ENCODE assay signal across 11 cellular contexts in the genomic region with DNA sequence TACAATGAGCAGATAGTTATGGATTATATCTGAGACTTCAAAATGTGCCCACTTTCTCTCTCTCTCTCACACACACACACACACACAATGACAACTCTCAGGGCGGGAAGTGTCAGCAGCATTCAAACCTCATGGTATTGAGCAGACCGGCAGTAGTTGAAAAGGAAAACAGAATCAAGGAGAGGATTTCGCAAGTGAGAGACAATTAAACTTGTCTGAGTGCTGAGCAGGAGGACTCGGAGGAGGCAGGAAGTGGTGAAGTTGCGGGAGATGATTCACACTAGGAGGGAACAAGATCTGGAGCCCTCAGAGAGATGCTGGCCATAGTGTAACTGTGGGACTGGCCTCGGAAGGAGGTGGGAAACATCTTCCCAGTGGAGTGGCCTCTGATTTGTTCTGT.
DNase-seq lines count a peak whose midpoint lies in the region; ATAC-seq and TF ChIP-seq lines count a peak whose summit lies in the region.
"Had no signal": no experiment of that assay in that cellular context is flagged by ENCODE, and none has a peak within 500 bp of the region (broad histone marks: within the 10 kb centered on the region; RNA-seq: fewer than 3 reads in every experiment).

No MANE protein-coding gene starts in this region.

- CTCF ChIA-PET in AG04450 (lab: Charles Lee) = no interaction called here

- H3K27me3 ChIP-seq in AG04450 (ENCODE audit: control insufficient read depth, insufficient read depth, low read length) = no peaks in the 10 kb centered on the region
- H3K27me3 ChIP-seq: adrenal gland had no signal

- H3K27me3 Mint-ChIP-seq in activated T-cell treated with anti-CD3 and anti-CD28 coated beads, Interleukin-2, amount 50 U/mL, for 4 hours (ENCODE audit: low read depth) = no peaks in the 10 kb centered on the region
- H3K27me3 Mint-ChIP-seq: activated CD4-positive, alpha-beta T cell treated with anti-CD3 and anti-CD28 coated beads, Interleukin-2, amount 10 ng/mL, durations not matched to agents 24 days and 14 days had no signal

- no peaks in the 10 kb centered on the region for H3K36me3 Mint-ChIP-seq in activated T-cell treated with anti-CD3 and anti-CD28 coated beads, Interleukin-2, amount 50 U/mL, for 4 hours (ENCODE audit: insufficient read depth)

- H3K4me3 ChIP-seq in AG04450 (ENCODE audit: low read depth, low read length) = no peak overlapping the region
- H3K4me3 ChIP-seq in foreskin fibroblast (ENCODE audit: low read depth in 1 of 2, low read length in 2 of 2) = no peak overlapping the region
- H3K4me3 ChIP-seq: adrenal gland had no signal

- no peaks in the 10 kb centered on the region for H3K4me1 Mint-ChIP-seq in activated T-cell treated with anti-CD3 and anti-CD28 coated beads, Interleukin-2, amount 50 U/mL, for 4 hours (ENCODE audit: low read depth)
- H3K4me1 Mint-ChIP-seq: activated CD4-positive, alpha-beta T cell treated with anti-CD3 and anti-CD28 coated beads, Interleukin-2, amount 10 ng/mL, durations not matched to agents 24 days and 14 days had no signal

- H3K27ac ChIP-seq in AG04450 (ENCODE audit: low read depth, low read length) = no peak overlapping the region
- H3K27ac ChIP-seq: adrenal gland had no signal

- peaks cover 3% of the 10 kb centered on the region; the same call in 1 of the 2 replicates for H3K9me3 ChIP-seq in AG04450 (ENCODE audit: control insufficient read depth, insufficient read depth, low read length)
- H3K9me3 ChIP-seq: adrenal gland had no signal

- TF ChIP-seq CTCF in AG04450 (IDR thresholded peaks at IDR 0.05; ENCODE audit: low read depth, low read length) (no peak), foreskin fibroblast (IDR thresholded peaks at IDR 0.05; ENCODE audit: low read depth, low read length) (no peak)

- H3K4me3 Mint-ChIP-seq in activated T-cell treated with anti-CD3 and anti-CD28 coated beads, Interleukin-2, amount 50 U/mL, for 4 hours = no peak overlapping the region
- H3K4me3 Mint-ChIP-seq: activated CD4-positive, alpha-beta T cell treated with anti-CD3 and anti-CD28 coated beads, Interleukin-2, amount 10 ng/mL, durations not matched to agents 24 days and 14 days had no signal

- peaks cover 4% of the 10 kb centered on the region for H3K9me3 Mint-ChIP-seq in activated T-cell treated with anti-CD3 and anti-CD28 coated beads, Interleukin-2, amount 50 U/mL, for 4 hours
- H3K9me3 Mint-ChIP-seq: activated CD4-positive, alpha-beta T cell treated with anti-CD3 and anti-CD28 coated beads, Interleukin-2, amount 10 ng/mL, durations not matched to agents 24 days and 14 days had no signal

- ATAC-seq in SK-N-SH treated with all-trans-retinoic acid at 6 μM for 48 hours = peak; percentile 98
- ATAC-seq in activated T-cell treated with anti-CD3 and anti-CD28 coated beads, Interleukin-2, amount 50 U/mL, for 4 hours = no peak

- DNase-seq in AG04450 (ENCODE audit: low read depth, low spot score) (peak; percentile 57), HT-29 (ENCODE audit: low spot score) (peak; percentile 69), foreskin fibroblast (peak; percentile 92), NCI-H526 treated with DMSO at 0.1 percent for 48 hours (lab: John Stamatoyannopoulos, UW) (no peak), NCI-H748 treated with DMSO at 0.1 percent for 48 hours (lab: John Stamatoyannopoulos, UW) (no peak)
- DNase-seq in activated T-cell treated with anti-CD3 and anti-CD28 coated beads, Interleukin-2, amount 50 U/mL, for 4 hours = no peak
- DNase-seq in effector CD4-positive, alpha-beta T cell = no peak
- DNase-seq: activated CD4-positive, alpha-beta T cell treated with anti-CD3 and anti-CD28 coated beads, Interleukin-2, amount 10 ng/mL, durations not matched to agents 24 days and 14 days; adrenal gland; GOT3 had no signal

- POLR2A ChIA-PET in AG04450 (lab: Yijun Ruan, JAX) = no interaction called here

TF ChIP-seq in SK-N-SH treated with all-trans-retinoic acid at 6 μM for 48 hours, 23 proteins besides CTCF, POLR2A, EP300 and RAD21:
- TF ChIP-seq ZNF565 (CRISPR knock-in tag; conservative IDR thresholded peaks at IDR 0.05; ENCODE audit: low read depth) (no peak), SNAI2 (CRISPR knock-in tag; IDR thresholded peaks at IDR 0.05) (no peak), ZC3H10 (CRISPR knock-in tag; IDR thresholded peaks at IDR 0.05) (no peak), RARB (CRISPR knock-in tag; IDR thresholded peaks at IDR 0.05) (no peak), PPARA (CRISPR knock-in tag; IDR thresholded peaks at IDR 0.05; ENCODE audit: borderline replicate concordance) (no peak), ZFP30 (CRISPR knock-in tag; IDR thresholded peaks at IDR 0.05) (no peak), CSDC2 (CRISPR knock-in tag; IDR thresholded peaks at IDR 0.05) (no peak), ESRRG (CRISPR knock-in tag; IDR thresholded peaks at IDR 0.05) (no peak), ZNF8 (CRISPR knock-in tag; IDR thresholded peaks at IDR 0.05) (no peak), OSR1 (CRISPR knock-in tag; IDR thresholded peaks at IDR 0.05) (no peak), ARNTL (CRISPR knock-in tag; IDR thresholded peaks at IDR 0.05; ENCODE audit: borderline replicate concordance, low read depth) (no peak), ISL1 (CRISPR knock-in tag; IDR thresholded peaks at IDR 0.05) (no peak)
- TF ChIP-seq, protein P1, sequence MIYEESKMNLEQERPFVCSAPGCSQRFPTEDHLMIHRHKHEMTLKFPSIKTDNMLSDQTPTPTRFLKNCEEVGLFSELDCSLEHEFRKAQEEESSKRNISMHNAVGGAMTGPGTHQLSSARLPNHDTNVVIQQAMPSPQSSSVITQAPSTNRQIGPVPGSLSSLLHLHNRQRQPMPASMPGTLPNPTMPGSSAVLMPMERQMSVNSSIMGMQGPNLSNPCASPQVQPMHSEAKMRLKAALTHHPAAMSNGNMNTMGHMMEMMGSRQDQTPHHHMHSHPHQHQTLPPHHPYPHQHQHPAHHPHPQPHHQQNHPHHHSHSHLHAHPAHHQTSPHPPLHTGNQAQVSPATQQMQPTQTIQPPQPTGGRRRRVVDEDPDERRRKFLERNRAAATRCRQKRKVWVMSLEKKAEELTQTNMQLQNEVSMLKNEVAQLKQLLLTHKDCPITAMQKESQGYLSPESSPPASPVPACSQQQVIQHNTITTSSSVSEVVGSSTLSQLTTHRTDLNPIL (CRISPR knock-in tag; IDR thresholded peaks at IDR 0.05; ENCODE audit: low read depth) = no peak

Comparison
In these comparisons a context has a peak if more than half of its experiments do, and no peak if none do; other contexts are left out.
1. DNase-seq: peak in AG04450 (single experiment), HT-29 (single experiment) and foreskin fibroblast (2 of 2); none in activated T-cell treated with anti-CD3 and anti-CD28 coated beads, Interleukin-2, amount 50 U/mL, for 4 hours (single experiment), NCI-H526 treated with DMSO at 0.1 percent for 48 hours (single experiment), NCI-H748 treated with DMSO at 0.1 percent for 48 hours (single experiment) and effector CD4-positive, alpha-beta T cell (single experiment).